Comparison of ENCODE assay signal across 28 cellular contexts in the genomic region with DNA sequence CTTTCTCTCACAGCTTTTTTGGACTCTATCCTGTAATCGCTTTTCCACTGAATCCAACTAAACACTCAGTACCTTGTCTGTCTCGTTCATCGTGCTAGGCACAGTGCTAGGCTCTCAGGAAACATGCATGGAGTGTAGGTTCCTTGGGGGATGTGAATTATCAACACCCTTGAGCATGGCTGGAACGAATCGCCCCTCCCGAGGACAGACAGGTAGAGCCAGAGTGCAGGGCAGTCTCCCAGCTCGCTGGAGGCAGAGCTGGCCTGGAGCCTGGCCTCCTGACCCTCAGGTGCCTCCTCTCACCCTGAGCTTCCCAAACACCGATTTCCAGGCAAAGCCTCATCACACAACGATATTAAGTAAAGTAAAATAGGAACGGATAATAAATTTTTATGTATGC.
"Had no signal": no experiment of that assay in that cellular context is flagged by ENCODE, and none has a peak within 500 bp of the region (broad histone marks: within the 10 kb centered on the region; RNA-seq: fewer than 3 reads in every experiment).

No MANE protein-coding gene starts in this region.

- H3K9me3 Mint-ChIP-seq: natural killer cell treated with Interleukin-12 subunit alpha and Interleukin-12 subunit beta and Interleukin-15 and Interleukin-18, amount 100 ng/mL, for 72 hours; stimulated activated effector memory CD8-positive, alpha-beta T cell treated with anti-CD3 and anti-CD28 coated beads, Interleukin-12 subunit alpha, Interleukin-12 subunit beta, amount 100 ng/mL, for 72 hours; stimulated activated naive CD8-positive, alpha-beta T cell treated with anti-CD3 and anti-CD28 coated beads, Interleukin-15, Interleukin-2, amounts not matched to agents 100 ng/mL and 50 ng/mL, for 24 hours had no signal

- H3K9me3 ChIP-seq: left lung, lower lobe of right lung, mucosa of descending colon, neutrophil, ovary, sigmoid colon, spleen, suprapubic skin, tibial nerve, uterus had no signal

- H3K27me3 Mint-ChIP-seq: natural killer cell treated with Interleukin-12 subunit alpha and Interleukin-12 subunit beta and Interleukin-15 and Interleukin-18, amount 100 ng/mL, for 72 hours; progenitor cell of endocrine pancreas; stimulated activated naive CD8-positive, alpha-beta T cell treated with anti-CD3 and anti-CD28 coated beads, Interleukin-15, Interleukin-2, amounts not matched to agents 100 ng/mL and 50 ng/mL, for 24 hours; type B pancreatic cell had no signal

- H3K27ac Mint-ChIP-seq: mesothelial cell of epicardium; naive thymus-derived CD4-positive, alpha-beta T cell; natural killer cell treated with Interleukin-12 subunit alpha and Interleukin-12 subunit beta and Interleukin-15 and Interleukin-18, amount 100 ng/mL, for 72 hours; progenitor cell of endocrine pancreas; stimulated activated effector memory CD8-positive, alpha-beta T cell treated with anti-CD3 and anti-CD28 coated beads, Interleukin-12 subunit alpha, Interleukin-12 subunit beta, amount 100 ng/mL, for 72 hours; stimulated activated naive CD8-positive, alpha-beta T cell treated with anti-CD3 and anti-CD28 coated beads, Interleukin-15, Interleukin-2, amounts not matched to agents 100 ng/mL and 50 ng/mL, for 24 hours; type B pancreatic cell had no signal

- H3K4me3 Mint-ChIP-seq: mesothelial cell of epicardium; naive thymus-derived CD4-positive, alpha-beta T cell; natural killer cell treated with Interleukin-12 subunit alpha and Interleukin-12 subunit beta and Interleukin-15 and Interleukin-18, amount 100 ng/mL, for 72 hours; neural crest cell; stimulated activated effector memory CD8-positive, alpha-beta T cell treated with anti-CD3 and anti-CD28 coated beads, Interleukin-12 subunit alpha, Interleukin-12 subunit beta, amount 100 ng/mL, for 72 hours; stimulated activated naive CD8-positive, alpha-beta T cell treated with anti-CD3 and anti-CD28 coated beads, Interleukin-15, Interleukin-2, amounts not matched to agents 100 ng/mL and 50 ng/mL, for 24 hours; type B pancreatic cell had no signal

- H3K36me3 ChIP-seq: left lung, lower lobe of right lung, neutrophil, ovary, sigmoid colon, spleen, suprapubic skin, tibial nerve, uterus had no signal

- H3K27ac ChIP-seq: left lung, lower lobe of right lung, neutrophil, ovary, sigmoid colon, spleen, suprapubic skin, tibial nerve, uterus had no signal

- H3K4me1 ChIP-seq: sigmoid colon, spleen, suprapubic skin, uterus had no signal

- H3K27me3 ChIP-seq: left lung, neutrophil, ovary, sigmoid colon, suprapubic skin, tibial nerve, uterus had no signal

- H3K36me3 Mint-ChIP-seq: mesothelial cell of epicardium; stimulated activated effector memory CD8-positive, alpha-beta T cell treated with anti-CD3 and anti-CD28 coated beads, Interleukin-12 subunit alpha, Interleukin-12 subunit beta, amount 100 ng/mL, for 72 hours; type B pancreatic cell had no signal

- ATAC-seq: left cardiac atrium; left lung; lower lobe of right lung; mucosa of descending colon; naive thymus-derived CD4-positive, alpha-beta T cell; natural killer cell treated with Interleukin-12 subunit alpha and Interleukin-12 subunit beta and Interleukin-15 and Interleukin-18, amount 100 ng/mL, for 72 hours; right cardiac atrium; stimulated activated effector memory CD8-positive, alpha-beta T cell treated with anti-CD3 and anti-CD28 coated beads, Interleukin-12 subunit alpha, Interleukin-12 subunit beta, amount 100 ng/mL, for 72 hours had no signal

- DNase-seq: hippocampal formation; kidney glomerular epithelial cell; left cardiac atrium; left lung; lower lobe of right lung; mesendoderm; mucosa of descending colon; naive thymus-derived CD4-positive, alpha-beta T cell; occipital lobe; ovary; retina; right cardiac atrium; sigmoid colon; small intestine; spleen; stimulated activated CD4-positive, alpha-beta T cell treated with anti-CD3 and anti-CD28 coated beads, Interleukin-4, amount 100 ng/mL, for 24 hours; stimulated activated naive CD4-positive, alpha-beta T cell; uterus had no signal

- H3K4me3 ChIP-seq: left lung, lower lobe of right lung, mucosa of descending colon, ovary, sigmoid colon, spleen, suprapubic skin, tibial nerve, uterus had no signal

- H3K4me1 Mint-ChIP-seq: mesothelial cell of epicardium; neural crest cell; stimulated activated effector memory CD8-positive, alpha-beta T cell treated with anti-CD3 and anti-CD28 coated beads, Interleukin-12 subunit alpha, Interleukin-12 subunit beta, amount 100 ng/mL, for 72 hours had no signal
